ENCODE assay signal across 8 cellular contexts in the genomic region with DNA sequence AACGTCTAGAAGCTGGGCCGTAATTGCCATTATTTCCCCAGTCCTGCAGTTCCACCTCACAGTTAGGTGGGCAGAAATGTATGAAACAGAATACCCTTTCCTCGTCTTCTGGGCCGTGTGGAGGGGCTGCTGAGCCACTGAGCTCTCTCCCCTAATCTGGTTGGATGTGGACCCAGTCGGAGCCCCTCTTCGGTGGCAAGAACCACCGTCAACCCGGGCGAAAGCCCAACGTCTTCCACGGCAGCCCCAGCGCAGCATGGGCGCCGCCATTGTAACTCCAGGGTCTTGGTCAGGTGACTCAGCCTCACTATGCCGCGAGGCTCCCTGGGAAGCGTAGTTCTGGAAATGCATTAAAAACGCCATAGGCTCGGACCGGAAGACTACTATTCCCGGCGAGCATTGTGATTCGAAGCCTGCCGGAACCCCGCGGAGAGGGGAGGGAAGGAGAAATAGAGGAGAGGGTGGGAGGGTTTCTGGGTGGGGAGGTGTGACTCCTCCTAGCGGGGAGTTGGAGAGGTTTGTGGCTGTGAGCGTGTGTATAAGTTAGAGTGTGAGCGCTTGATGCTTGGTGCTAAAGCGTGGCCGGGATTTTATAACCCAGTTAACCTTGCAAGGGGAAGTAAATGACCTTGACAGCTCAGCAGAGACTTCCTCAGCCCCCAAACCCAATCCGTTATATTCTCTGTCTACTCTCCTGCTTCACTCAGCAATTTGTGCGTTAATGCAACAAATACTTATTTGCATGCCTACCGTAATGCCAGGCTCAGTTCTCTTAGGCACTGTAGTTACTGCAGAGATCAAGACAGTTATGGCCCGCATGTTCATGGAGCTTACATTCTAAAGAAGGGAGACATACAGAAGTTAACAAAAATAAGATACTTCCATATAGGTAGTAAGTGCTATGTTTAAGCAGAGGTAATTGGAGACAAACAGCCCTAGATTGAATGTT. TPM values are rescaled to one million over a fixed set of nuclear protein-coding genes. Genes with fewer than 3 reads are reported as not detected.
A peak's percentile ranks its signal among the peaks of the same experiment; 100 is the strongest.
DNase-seq lines count a peak whose midpoint lies in the region; ATAC-seq and TF ChIP-seq lines count a peak whose summit lies in the region.

Gene GATB (minus strand): TSS at position 295 of the 949 bp plus-strand sequence. CDS start 25 bp downstream, at position 270.

- peaks cover 28% of the 10 kb centered on the region for H3K4me1 Mint-ChIP-seq in nephron progenitor cell
- peaks cover 21% of the 10 kb centered on the region for H3K4me1 Mint-ChIP-seq in stimulated activated naive CD8-positive, alpha-beta T cell treated with anti-CD3 and anti-CD28 coated beads, Interleukin-15, amount 100 ng/mL, for 72 hours

- no peaks in the 10 kb centered on the region for H3K36me3 Mint-ChIP-seq in nephron progenitor cell (ENCODE audit: low read depth)

- H3K4me1 ChIP-seq in HAP-1 = peaks cover 10% of the 10 kb centered on the region

- H3K27ac Mint-ChIP-seq in nephron progenitor cell = peak within 1 kb of the TSS; percentile 98
- peak within 1 kb of the TSS; percentile 99 to 100 for H3K27ac Mint-ChIP-seq in stimulated activated naive CD8-positive, alpha-beta T cell treated with anti-CD3 and anti-CD28 coated beads, Interleukin-15, amount 100 ng/mL, for 72 hours

- H3K36me3 ChIP-seq in HAP-1 (replicated peaks) (no peaks in the 10 kb centered on the region), MG63 (no peaks in the 10 kb centered on the region)

- peak; percentile 52 for TF ChIP-seq CTCF in nephron progenitor cell (IDR thresholded peaks at IDR 0.05)

- H3K27me3 Mint-ChIP-seq in nephron progenitor cell (ENCODE audit: low read depth, poor library complexity) = peaks cover 20% of the 10 kb centered on the region
- H3K27me3 Mint-ChIP-seq in stimulated activated naive CD8-positive, alpha-beta T cell treated with anti-CD3 and anti-CD28 coated beads, Interleukin-15, amount 100 ng/mL, for 72 hours = peaks cover 6% of the 10 kb centered on the region

- ATAC-seq in stimulated activated naive CD8-positive, alpha-beta T cell treated with anti-CD3 and anti-CD28 coated beads, Interleukin-15, amount 100 ng/mL, for 72 hours = peak; percentile 99

- DNase-seq in GDM1 (lab: John Stamatoyannopoulos, UW) = peak; percentile 90
- peak; percentile 96 to 97 for DNase-seq in HAP-1 (ENCODE audit: low spot score in 2 of 2)
- peak; percentile 93 for DNase-seq in MG63
- DNase-seq in SHP77 treated with DMSO at 0.1 percent for 48 hours (lab: John Stamatoyannopoulos, UW) = peak; percentile 65
- DNase-seq in activated effector memory CD4-positive, alpha-beta T cell treated with anti-CD3 and anti-CD28 coated beads, Interleukin-2, amount 50 U/mL, for 16 hours = peak; percentile 97
- peak; percentile 90 for DNase-seq in fibroblast of the conjunctiva (ENCODE audit: low read depth)
- peak; percentile 87 for DNase-seq in nephron progenitor cell
- DNase-seq in stimulated activated naive CD8-positive, alpha-beta T cell treated with anti-CD3 and anti-CD28 coated beads, Interleukin-15, amount 100 ng/mL, for 72 hours = peak; percentile 88 to 93

- no peaks in the 10 kb centered on the region for H3K9me3 Mint-ChIP-seq in nephron progenitor cell
- H3K9me3 Mint-ChIP-seq in stimulated activated naive CD8-positive, alpha-beta T cell treated with anti-CD3 and anti-CD28 coated beads, Interleukin-15, amount 100 ng/mL, for 72 hours = peaks cover 7 to 9% of the 10 kb centered on the region in 2 donors

- no peaks in the 10 kb centered on the region for H3K27me3 ChIP-seq in HAP-1 (ENCODE audit: low read depth)
- H3K27me3 ChIP-seq in MG63 = no peaks in the 10 kb centered on the region

- H3K9me3 ChIP-seq in HAP-1 = no peaks in the 10 kb centered on the region
- H3K9me3 ChIP-seq in MG63 = no peaks in the 10 kb centered on the region

- in situ Hi-C loops in HAP-1 (cut with MboI; ENCODE audit: low sequenced_read_pairs) = no loop called here

- peak within 1 kb of the TSS; percentile 97 for H3K4me3 Mint-ChIP-seq in nephron progenitor cell
- peak within 1 kb of the TSS; percentile 96 to 97 for H3K4me3 Mint-ChIP-seq in stimulated activated naive CD8-positive, alpha-beta T cell treated with anti-CD3 and anti-CD28 coated beads, Interleukin-15, amount 100 ng/mL, for 72 hours

- peak within 1 kb of the TSS; percentile 89 for H3K4me3 ChIP-seq in HAP-1
- peak within 1 kb of the TSS; percentile 90 for H3K4me3 ChIP-seq in MG63

RNA-seq across cellular contexts. Expression of gene GATB, which starts in this region (rescaled TPM):
- 11.8 and 36.6 TPM in 2 replicates for total RNA-seq in MG63 (2014; rRNA removed; shearing (Covaris generic); ENCODE audit: low replicate concordance)

Comparison
In these comparisons a context has a peak if more than half of its experiments do, and no peak if none do; other contexts are left out.
1. Peak in every context shown above with its lines: DNase-seq, ATAC-seq and H3K4me3 ChIP-seq.